Comparison of ENCODE assay signal across 28 cellular contexts in genomic region chr20:56687061-56687460, GRCh38. TPM values are rescaled to one million over a fixed set of nuclear protein-coding genes. Genes with fewer than 3 reads are reported as not detected.
"Had no signal": no experiment of that assay in that cellular context is flagged by ENCODE, and none has a peak within 500 bp of the region (broad histone marks: within the 10 kb centered on the region; RNA-seq: fewer than 3 reads in every experiment).

No MANE protein-coding gene starts in this region.

- FAIRE-seq: colon, endometrium, islet of Langerhans, keratinocyte had no signal

- H3K36me3 ChIP-seq: esophagus squamous epithelium, gastrocnemius medialis, heart right ventricle, left lung, lower lobe of right lung had no signal

- DNase-seq: effector CD8-positive, alpha-beta T cell; effector memory CD8-positive, alpha-beta T cell; endodermal cell; erythroblast; esophagus squamous epithelium; foreskin fibroblast; foreskin melanocyte; gastrocnemius medialis; glutamatergic neuron; head of caudate nucleus; heart right ventricle; hippocampal formation; left cardiac atrium; left lung; left ventricle myocardium superior; lower lobe of right lung; mesendoderm; midbrain had no signal

- H3K27ac ChIP-seq: coronary artery, epithelial cell of prostate, esophagus squamous epithelium, gastrocnemius medialis, heart right ventricle, left lung, lower lobe of right lung had no signal

- H3K4me1 ChIP-seq: gastrocnemius medialis, heart right ventricle, left lung, lower lobe of right lung had no signal

- H3K4me3 ChIP-seq: coronary artery, esophagus squamous epithelium, gastrocnemius medialis, heart right ventricle, left lung, lower lobe of right lung had no signal

- H3K9me3 ChIP-seq: esophagus squamous epithelium, gastrocnemius medialis, heart right ventricle, left lung, lower lobe of right lung had no signal

- ATAC-seq: effector memory CD8-positive, alpha-beta T cell; esophagus mucosa; gastrocnemius medialis; heart right ventricle; left cardiac atrium; left lung; left ventricle myocardium superior; lower lobe of right lung had no signal

RNA-seq across cellular contexts. Expression of gene TFAP2C, which starts 58.0 kb away (rescaled TPM):
- total RNA-seq: dermis microvascular lymphatic vessel endothelial cell, lung microvascular endothelial cell, mononuclear cell had no signal
